1 cellular context compared by ENCODE assay signal in the genomic region with DNA sequence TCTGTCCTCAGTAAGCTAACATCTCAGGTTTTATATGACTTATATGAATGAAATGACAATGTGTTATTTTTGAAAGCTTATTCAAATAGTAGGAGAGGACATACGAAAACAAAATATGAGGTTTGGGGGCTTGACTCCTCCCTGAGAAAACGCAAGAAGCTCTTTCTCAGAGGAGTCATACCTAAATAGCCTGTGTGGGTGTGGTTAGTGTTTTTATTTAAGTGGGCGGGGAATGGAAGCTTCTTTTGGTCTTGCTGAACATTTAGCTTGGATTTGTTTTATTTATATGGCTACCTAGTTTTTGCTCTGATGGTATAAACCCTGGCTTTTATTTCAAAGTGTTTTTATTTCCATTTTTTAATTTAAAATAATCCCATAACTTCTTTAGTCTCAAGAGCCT.
TF ChIP-seq lines count a peak whose summit lies in the region.

No MANE protein-coding gene starts in this region.

TF ChIP-seq in K562, 482 proteins besides CTCF, POLR2A, EP300 and RAD21 (continued from another document):
- TF ChIP-seq, protein P1, sequence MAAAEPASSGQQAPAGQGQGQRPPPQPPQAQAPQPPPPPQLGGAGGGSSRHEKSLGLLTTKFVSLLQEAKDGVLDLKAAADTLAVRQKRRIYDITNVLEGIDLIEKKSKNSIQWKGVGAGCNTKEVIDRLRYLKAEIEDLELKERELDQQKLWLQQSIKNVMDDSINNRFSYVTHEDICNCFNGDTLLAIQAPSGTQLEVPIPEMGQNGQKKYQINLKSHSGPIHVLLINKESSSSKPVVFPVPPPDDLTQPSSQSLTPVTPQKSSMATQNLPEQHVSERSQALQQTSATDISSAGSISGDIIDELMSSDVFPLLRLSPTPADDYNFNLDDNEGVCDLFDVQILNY (CRISPR knock-in tag; IDR thresholded peaks at IDR 0.05) = no peak
